ENCODE assay signal across 8 cellular contexts in genomic region chr1:26692211-26692792, GRCh38. TPM values are rescaled to one million over a fixed set of nuclear protein-coding genes. Genes with fewer than 3 reads are reported as not detected.
DNase-seq lines count a peak whose midpoint lies in the region; ATAC-seq and TF ChIP-seq lines count a peak whose summit lies in the region.

No MANE protein-coding gene starts in this region.

- ATAC-seq in GM18517 (IDR thresholded peaks at IDR 0.05; ENCODE audit: unreplicated experiment), result peak; percentile 36
- peak; percentile 56 for ATAC-seq in naive thymus-derived CD4-positive, alpha-beta T cell

- peak overlapping the region; percentile 70 for H3K4me3 ChIP-seq in fibroblast of mammary gland (ENCODE audit: control insufficient read depth, low read depth, low read length)
- peak overlapping the region; percentile 59 for H3K4me3 ChIP-seq in naive thymus-derived CD4-positive, alpha-beta T cell (ENCODE audit: low read length)

- H3K36me3 ChIP-seq in naive thymus-derived CD4-positive, alpha-beta T cell (ENCODE audit: control insufficient read depth in 2 of 3, insufficient read depth in 3 of 3, low read length in 3 of 3), result no peaks in the 10 kb centered on the region

- no peaks in the 10 kb centered on the region for H3K9me3 Mint-ChIP-seq in activated T-helper 2 cell treated with anti-CD3 and anti-CD28 coated beads, Interferon-gamma antibody, Interleukin-2, Interleukin-4, amounts not matched to agents 10 μg/mL and 5 μg/mL and 100 μg/mL, durations not matched to agents 14 hours and 24 hours and 36 hours
- H3K9me3 Mint-ChIP-seq in naive thymus-derived CD4-positive, alpha-beta T cell, result no peaks in the 10 kb centered on the region

- TF ChIP-seq CTCF in RWPE1 (conservative IDR thresholded peaks at IDR 0.05; ENCODE audit: low read depth), result peak; percentile 30; the same call in 1 of the 2 replicates
- no peak for TF ChIP-seq CTCF in fibroblast of mammary gland (conservative IDR thresholded peaks at IDR 0.05; ENCODE audit: control insufficient read depth, insufficient read depth, low read depth, low read length)

- peak overlapping the region; percentile 88 for H3K4me3 Mint-ChIP-seq in activated T-helper 2 cell treated with anti-CD3 and anti-CD28 coated beads, Interferon-gamma antibody, Interleukin-2, Interleukin-4, amounts not matched to agents 10 μg/mL and 5 μg/mL and 100 μg/mL, durations not matched to agents 14 hours and 24 hours and 36 hours (ENCODE audit: low read depth)
- H3K4me3 Mint-ChIP-seq in naive thymus-derived CD4-positive, alpha-beta T cell, result peak overlapping the region in 9 of 10 donors; percentile 94 to 97 (median 94)

- POLR2A ChIA-PET in RWPE1 (lab: Yijun Ruan, JAX; ENCODE audit: low non-redundant PET), result interaction anchor here (0.5 to 0.9 kb wide), 2 partner anchors 9 to 94 kb away, joined by 3 read pairs; no protein-coding TSS in a partner anchor
- POLR2A ChIA-PET in naive thymus-derived CD4-positive, alpha-beta T cell (lab: Charles Lee), result interaction anchor here (0.6 to 17.4 kb wide), 25 partner anchors 9 to 1015 kb away, joined by 3 to 383 read pairs (median 4); partner anchors contain the start of gene PIGV

- peaks cover 27% of the 10 kb centered on the region for H3K4me1 Mint-ChIP-seq in activated T-helper 2 cell treated with anti-CD3 and anti-CD28 coated beads, Interferon-gamma antibody, Interleukin-2, Interleukin-4, amounts not matched to agents 10 μg/mL and 5 μg/mL and 100 μg/mL, durations not matched to agents 14 hours and 24 hours and 36 hours (ENCODE audit: low read depth)
- peaks cover 14 to 37% (median 32%) of the 10 kb centered on the region in 7 donors for H3K4me1 Mint-ChIP-seq in naive thymus-derived CD4-positive, alpha-beta T cell

- CTCF ChIA-PET in RWPE1 (lab: Yijun Ruan, JAX), result interaction anchor here (0.6 to 3.6 kb wide), 5 partner anchors 9 to 186 kb away, joined by 3 to 21 read pairs (median 6); no protein-coding TSS in a partner anchor
- CTCF ChIA-PET in naive thymus-derived CD4-positive, alpha-beta T cell (lab: Charles Lee), result interaction anchor here (0.6 to 5.0 kb wide), 22 partner anchors 8 to 1187 kb away, joined by 3 to 60 read pairs (median 4); partner anchors contain the start of gene PIGV

- H3K4me1 ChIP-seq in naive thymus-derived CD4-positive, alpha-beta T cell (ENCODE audit: control insufficient read depth in 2 of 2, insufficient read depth in 2 of 2, low read length in 2 of 2), result peaks cover 18 to 19% of the 10 kb centered on the region in 2 donors

- no peaks in the 10 kb centered on the region for H3K36me3 Mint-ChIP-seq in activated T-helper 2 cell treated with anti-CD3 and anti-CD28 coated beads, Interferon-gamma antibody, Interleukin-2, Interleukin-4, amounts not matched to agents 10 μg/mL and 5 μg/mL and 100 μg/mL, durations not matched to agents 14 hours and 24 hours and 36 hours (ENCODE audit: low read depth)
- no peaks in the 10 kb centered on the region for H3K36me3 Mint-ChIP-seq in naive thymus-derived CD4-positive, alpha-beta T cell

- peak overlapping the region; percentile 98 for H3K27ac Mint-ChIP-seq in activated T-helper 2 cell treated with anti-CD3 and anti-CD28 coated beads, Interferon-gamma antibody, Interleukin-2, Interleukin-4, amounts not matched to agents 10 μg/mL and 5 μg/mL and 100 μg/mL, durations not matched to agents 14 hours and 24 hours and 36 hours
- H3K27ac Mint-ChIP-seq in naive thymus-derived CD4-positive, alpha-beta T cell, result peak overlapping the region; percentile 94 to 98 (median 95)

- peak overlapping the region; percentile 99 for H3K27ac ChIP-seq in RWPE1
- H3K27ac ChIP-seq in naive thymus-derived CD4-positive, alpha-beta T cell (ENCODE audit: low read depth, low read length), result peak overlapping the region; percentile 83

- H3K27me3 Mint-ChIP-seq in activated T-helper 2 cell treated with anti-CD3 and anti-CD28 coated beads, Interferon-gamma antibody, Interleukin-2, Interleukin-4, amounts not matched to agents 10 μg/mL and 5 μg/mL and 100 μg/mL, durations not matched to agents 14 hours and 24 hours and 36 hours (ENCODE audit: low read depth), result no peaks in the 10 kb centered on the region
- no peaks in the 10 kb centered on the region for H3K27me3 Mint-ChIP-seq in naive thymus-derived CD4-positive, alpha-beta T cell

- intact Hi-C loops in activated T-helper 2 cell treated with anti-CD3 and anti-CD28 coated beads, Interferon-gamma antibody, Interleukin-2, Interleukin-4, amounts not matched to agents 10 μg/mL and 5 μg/mL and 100 μg/mL, durations not matched to agents 14 hours and 24 hours and 36 hours (cut with micrococcal nuclease), result loop anchor here (1.0 to 2.0 kb wide), 4 partner anchors 16 to 110 kb away; partner anchors contain the start of gene PIGV
- intact Hi-C loops in naive thymus-derived CD4-positive, alpha-beta T cell (cut with micrococcal nuclease), result loop anchor here (1.0 to 10.0 kb wide), 11 partner anchors 15 to 1862 kb away; partner anchors contain the start of genes HMGN2 (in 1 of the 2), SH3BGRL3 (in 1 of the 2) and TRNAU1AP (in 1 of the 2)

- H3K27me3 ChIP-seq in naive thymus-derived CD4-positive, alpha-beta T cell (ENCODE audit: control insufficient read depth in 2 of 2, insufficient read depth in 2 of 2, low read length in 2 of 2), result no peaks in the 10 kb centered on the region

- DNase-seq in 8988T (peak; percentile 53), LHCN-M2 (ENCODE audit: low read depth) (peak; percentile 95), RWPE1 (ENCODE audit: low spot score) (peak; percentile 69), fibroblast of mammary gland (ENCODE audit: low read depth) (peak; percentile 91)
- peak; percentile 81 for DNase-seq in activated T-helper 2 cell treated with anti-CD3 and anti-CD28 coated beads, Interferon-gamma antibody, Interleukin-2, Interleukin-4, amounts not matched to agents 10 μg/mL and 5 μg/mL and 100 μg/mL, durations not matched to agents 14 hours and 24 hours and 36 hours (ENCODE audit: low spot score)
- peak; percentile 50 to 91 (median 84) for DNase-seq in naive thymus-derived CD4-positive, alpha-beta T cell
- peak; percentile 39 to 73 for DNase-seq in stimulated activated CD8-positive, alpha-beta memory T cell treated with anti-CD3 and anti-CD28 coated beads, Interleukin-7, amount 100 ng/mL, for 48 hours (ENCODE audit: extremely low read depth in 1 of 2, low read depth in 1 of 2)

- no peaks in the 10 kb centered on the region for H3K9me3 ChIP-seq in naive thymus-derived CD4-positive, alpha-beta T cell (ENCODE audit: control insufficient read depth in 2 of 3, low read length in 3 of 3)

RNA-seq across cellular contexts. Expression of gene ARID1A, which starts 3.5 kb away (rescaled TPM):
- 18.7 and 21.6 TPM in 2 replicates for total RNA-seq in LHCN-M2 (2014; rRNA removed)
- polyA plus RNA-seq in LHCN-M2 (2012), result 17.7 TPM
- 109 TPM in 2 replicates for total RNA-seq in activated T-helper 2 cell treated with anti-CD3 and anti-CD28 coated beads, Interferon-gamma antibody, Interleukin-2, Interleukin-4, amounts not matched to agents 10 μg/mL and 5 μg/mL and 100 μg/mL, durations not matched to agents 14 hours and 24 hours and 36 hours
- total RNA-seq in naive thymus-derived CD4-positive, alpha-beta T cell, result 100 to 1,000 TPM; 118 to 148 (median 131) TPM
- 10 to 100 TPM; 22.3 to 26.6 TPM for polyA plus RNA-seq in naive thymus-derived CD4-positive, alpha-beta T cell

Comparison
In these comparisons a context has a peak if more than half of its experiments do, and no peak if none do; other contexts are left out.
1. Peak in every context shown above with its lines: DNase-seq, ATAC-seq, H3K4me3 ChIP-seq and H3K27ac ChIP-seq.